ENCODE assay signal across 19 cellular contexts in the genomic region with DNA sequence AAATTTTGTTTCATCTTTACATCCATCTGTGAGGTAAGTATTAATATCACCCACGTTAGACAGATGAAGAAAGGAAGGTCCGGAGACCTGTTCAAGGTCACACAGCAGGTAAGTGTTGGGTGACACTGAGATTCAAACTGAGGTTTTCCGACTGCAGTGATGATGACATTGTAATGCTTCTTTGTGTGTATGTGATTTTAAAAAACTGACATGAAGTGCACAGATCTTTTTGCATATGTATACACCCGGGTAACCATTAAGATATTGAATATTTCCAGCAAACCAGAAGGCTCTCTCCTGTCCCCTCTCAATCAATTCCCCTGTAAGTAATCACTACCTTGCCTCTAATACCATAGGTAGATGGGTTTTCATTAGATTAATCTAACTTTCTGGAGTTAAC. TPM values are rescaled to one million over a fixed set of nuclear protein-coding genes. Genes with fewer than 3 reads are reported as not detected.
DNase-seq lines count a peak whose midpoint lies in the region; ATAC-seq and TF ChIP-seq lines count a peak whose summit lies in the region.
"Had no signal": no experiment of that assay in that cellular context is flagged by ENCODE, and none has a peak within 500 bp of the region (broad histone marks: within the 10 kb centered on the region; RNA-seq: fewer than 3 reads in every experiment).

No MANE protein-coding gene starts in this region.

- TF ChIP-seq CTCF in type B pancreatic cell (conservative IDR thresholded peaks at IDR 0.05) (no peak), adrenal gland (IDR thresholded peaks at IDR 0.05) (no peak)

- DNase-seq in G401 (ENCODE audit: low spot score) (peak; percentile 15), T-helper 17 cell (no peak), type B pancreatic cell (ENCODE audit: extremely low spot score, unreplicated experiment) (no peak), adrenal gland (no peak)
- no peak for DNase-seq in natural killer cell treated with Interleukin-12 subunit alpha and Interleukin-12 subunit beta and Interleukin-15 and Interleukin-18, amount 100 ng/mL, for 72 hours (ENCODE audit: low spot score)
- no peak for DNase-seq in activated naive CD4-positive, alpha-beta T cell treated with Interleukin-2 at 50 U/mL for 16 hours
- DNase-seq: BE2C, DMS79 treated with DMSO at 0.1 percent for 48 hours, GM23248, HCEC 1CT, NCI-H1417 treated with DMSO at 0.1 percent for 48 hours, NCI-H1930, NCI-H2171, NCI-H446 treated with DMSO at 0.1 percent for 48 hours had no signal

- H3K9me3 ChIP-seq in T-helper 17 cell (ENCODE audit: control insufficient read depth, low read length, poor library complexity, severe bottlenecking): no peaks in the 10 kb centered on the region
- H3K9me3 ChIP-seq in adrenal gland (replicated peaks in 1 of 3): no peaks in the 10 kb centered on the region
- H3K9me3 ChIP-seq: BE2C, SJSA1 had no signal

- H3K27ac ChIP-seq in adrenal gland: no peak overlapping the region
- H3K27ac ChIP-seq: SJSA1 had no signal

- WGBS in adrenal gland, 4 donors: 68 to 76% (median 73%) methylated on average over 4 of the region's 4 CpGs

- H3K27ac Mint-ChIP-seq in T-helper 17 cell (peak overlapping the region; percentile 98), type B pancreatic cell (no peak overlapping the region)
- H3K27ac Mint-ChIP-seq in natural killer cell treated with Interleukin-12 subunit alpha and Interleukin-12 subunit beta and Interleukin-15 and Interleukin-18, amount 100 ng/mL, for 72 hours: peak overlapping the region; percentile 80 to 86

- TF ChIP-seq POLR2A in adrenal gland (IDR thresholded peaks at IDR 0.05): no peak

- no peak overlapping the region for H3K4me3 ChIP-seq in adrenal gland
- H3K4me3 ChIP-seq: GM12878, GM23248, K562, SJSA1 had no signal

- H3K27me3 Mint-ChIP-seq in T-helper 17 cell (peaks cover 14% of the 10 kb centered on the region), type B pancreatic cell (peaks cover 30% of the 10 kb centered on the region)
- peaks cover 18 to 30% of the 10 kb centered on the region in 2 donors for H3K27me3 Mint-ChIP-seq in natural killer cell treated with Interleukin-12 subunit alpha and Interleukin-12 subunit beta and Interleukin-15 and Interleukin-18, amount 100 ng/mL, for 72 hours

- in situ Hi-C loops in G401 (cut with HindIII; ENCODE audit: low sequenced_read_pairs): no loop called here

- intact Hi-C loops in adrenal gland (cut with DNase I): no loop called here

- no peaks in the 10 kb centered on the region for H3K36me3 Mint-ChIP-seq in T-helper 17 cell (ENCODE audit: low read depth)
- no peaks in the 10 kb centered on the region for H3K36me3 Mint-ChIP-seq in natural killer cell treated with Interleukin-12 subunit alpha and Interleukin-12 subunit beta and Interleukin-15 and Interleukin-18, amount 100 ng/mL, for 72 hours
- H3K36me3 Mint-ChIP-seq in type B pancreatic cell: no peaks in the 10 kb centered on the region
- H3K36me3 Mint-ChIP-seq: CD8-positive, alpha-beta T cell had no signal

- no peaks in the 10 kb centered on the region for H3K9me3 Mint-ChIP-seq in natural killer cell treated with Interleukin-12 subunit alpha and Interleukin-12 subunit beta and Interleukin-15 and Interleukin-18, amount 100 ng/mL, for 72 hours
- H3K9me3 Mint-ChIP-seq in type B pancreatic cell: no peaks in the 10 kb centered on the region
- H3K9me3 Mint-ChIP-seq: CD8-positive, alpha-beta T cell had no signal

- H3K4me1 Mint-ChIP-seq in T-helper 17 cell: peaks cover 30% of the 10 kb centered on the region
- peaks cover 24 to 34% of the 10 kb centered on the region in 2 donors for H3K4me1 Mint-ChIP-seq in natural killer cell treated with Interleukin-12 subunit alpha and Interleukin-12 subunit beta and Interleukin-15 and Interleukin-18, amount 100 ng/mL, for 72 hours (ENCODE audit: low read depth in 2 of 2)
- peaks cover 17% of the 10 kb centered on the region for H3K4me1 Mint-ChIP-seq in type B pancreatic cell (ENCODE audit: unreplicated experiment)

- H3K4me3 Mint-ChIP-seq in T-helper 17 cell (no peak overlapping the region), type B pancreatic cell (peak overlapping the region; percentile 27)
- no peak overlapping the region for H3K4me3 Mint-ChIP-seq in natural killer cell treated with Interleukin-12 subunit alpha and Interleukin-12 subunit beta and Interleukin-15 and Interleukin-18, amount 100 ng/mL, for 72 hours

- ATAC-seq in T-helper 17 cell (no peak), HG02870 (IDR thresholded peaks at IDR 0.05; ENCODE audit: unreplicated experiment) (no peak)
- no peak for ATAC-seq in natural killer cell treated with Interleukin-12 subunit alpha and Interleukin-12 subunit beta and Interleukin-15 and Interleukin-18, amount 100 ng/mL, for 72 hours
- ATAC-seq: GM12878, K562 had no signal

- no peaks in the 10 kb centered on the region for H3K27me3 ChIP-seq in adrenal gland
- H3K27me3 ChIP-seq: BE2C, SJSA1 had no signal

- peaks cover 13 to 18% of the 10 kb centered on the region in 2 donors for H3K4me1 ChIP-seq in adrenal gland (replicated peaks in 1 of 2)

- no peaks in the 10 kb centered on the region for H3K36me3 ChIP-seq in adrenal gland (replicated peaks in 1 of 2)
- H3K36me3 ChIP-seq: BE2C had no signal

RNA-seq across cellular contexts. Expression of gene TANC2, which starts 1.5 kb away (rescaled TPM):
- 0.71 and 3.6 TPM in 2 replicates for total RNA-seq in G401 (2014; rRNA removed; shearing (Covaris generic))
- total RNA-seq in T-helper 17 cell (10 to 100 TPM; 46.0 to 51.0 TPM), type B pancreatic cell (ENCODE audit: low replicate concordance) (41.8 and 50.6 TPM in 2 replicates), adrenal gland (10 to 100 TPM in 6 of 8 donors, 1 to 10 TPM in 2; 3.1 to 21.1 (median 14.3) TPM)
- total RNA-seq in natural killer cell treated with Interleukin-12 subunit alpha and Interleukin-12 subunit beta and Interleukin-15 and Interleukin-18, amount 100 ng/mL, for 72 hours: 10 to 100 TPM in 1 of 2 donors, 1 to 10 TPM in 1; 8.8 to 17.4 TPM
- 1 to 10 TPM; 1.5 to 7.5 (median 5.6) TPM for polyA plus RNA-seq in adrenal gland
